2 cellular contexts compared by ENCODE assay signal in the genomic region with DNA sequence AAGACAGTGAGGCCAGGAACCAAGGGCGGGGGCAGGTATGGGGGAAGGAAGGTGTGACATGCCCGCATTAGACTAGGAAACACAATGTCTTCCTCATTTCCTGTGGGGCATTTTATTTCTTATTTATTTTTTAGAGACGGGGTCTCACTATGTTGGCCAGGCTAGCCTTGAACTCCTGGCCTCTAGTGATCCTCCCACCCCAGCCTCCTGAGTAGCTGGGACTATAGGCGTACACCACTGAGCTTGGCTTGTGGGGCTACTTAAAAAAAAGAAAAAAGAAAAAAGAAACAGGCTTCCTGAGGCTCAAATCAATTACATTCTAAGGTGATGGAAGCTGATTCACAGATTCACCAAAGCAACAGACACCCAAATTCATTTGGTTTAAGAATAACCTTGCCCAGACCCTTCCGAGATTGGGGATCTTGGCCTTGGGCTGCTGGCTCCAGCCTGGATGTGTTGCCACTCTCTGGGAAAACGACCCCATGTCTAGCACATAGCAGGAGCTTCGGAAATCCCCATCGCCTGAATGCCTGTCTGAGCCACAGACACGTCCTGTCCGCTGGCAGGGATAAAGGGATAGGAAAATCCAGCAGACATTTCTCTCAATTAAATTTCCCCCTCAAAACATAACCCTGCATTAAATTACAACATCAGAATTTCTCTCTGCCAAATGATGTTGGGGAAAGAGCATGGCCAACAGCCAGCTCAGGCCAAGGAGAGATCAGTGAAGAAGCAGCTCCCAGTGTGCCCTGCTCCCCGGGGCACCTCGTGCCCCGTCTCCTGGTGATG.
A peak's percentile ranks its signal among the peaks of the same experiment; 100 is the strongest.
TF ChIP-seq lines count a peak whose summit lies in the region.

No MANE protein-coding gene starts in this region.

TF ChIP-seq in H1, 55 proteins besides CTCF, POLR2A, EP300 and RAD21:
- TF ChIP-seq, protein P1, sequence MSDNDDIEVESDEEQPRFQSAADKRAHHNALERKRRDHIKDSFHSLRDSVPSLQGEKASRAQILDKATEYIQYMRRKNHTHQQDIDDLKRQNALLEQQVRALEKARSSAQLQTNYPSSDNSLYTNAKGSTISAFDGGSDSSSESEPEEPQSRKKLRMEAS (IDR thresholded peaks at IDR 0.05) = no peak
- TF ChIP-seq KDM4A (IDR thresholded peaks at IDR 0.05; ENCODE audit: low read depth, low read length, severe bottlenecking) (no peak), TAF1 (IDR thresholded peaks at IDR 0.05; ENCODE audit: low read depth, low read length) (no peak), HDAC2 (IDR thresholded peaks at IDR 0.05; ENCODE audit: borderline replicate concordance in 1 of 2, low read depth in 2 of 2, low read length in 2 of 2) (no peak), BACH1 (IDR thresholded peaks at IDR 0.05; ENCODE audit: low read length) (no peak)

TF ChIP-seq in HepG2, 621 proteins besides CTCF, POLR2A, EP300 and RAD21:
- no peak for TF ChIP-seq TRIM24 (CRISPR knock-in tag; IDR thresholded peaks at IDR 0.05)
- TF ChIP-seq ZNF121 (CRISPR knock-in tag; IDR thresholded peaks at IDR 0.05) = 0 out of 2 replicates have a peak, but pooled peaks have one; percentile 45
